Comparison of ENCODE assay signal across 9 cellular contexts in the genomic region with DNA sequence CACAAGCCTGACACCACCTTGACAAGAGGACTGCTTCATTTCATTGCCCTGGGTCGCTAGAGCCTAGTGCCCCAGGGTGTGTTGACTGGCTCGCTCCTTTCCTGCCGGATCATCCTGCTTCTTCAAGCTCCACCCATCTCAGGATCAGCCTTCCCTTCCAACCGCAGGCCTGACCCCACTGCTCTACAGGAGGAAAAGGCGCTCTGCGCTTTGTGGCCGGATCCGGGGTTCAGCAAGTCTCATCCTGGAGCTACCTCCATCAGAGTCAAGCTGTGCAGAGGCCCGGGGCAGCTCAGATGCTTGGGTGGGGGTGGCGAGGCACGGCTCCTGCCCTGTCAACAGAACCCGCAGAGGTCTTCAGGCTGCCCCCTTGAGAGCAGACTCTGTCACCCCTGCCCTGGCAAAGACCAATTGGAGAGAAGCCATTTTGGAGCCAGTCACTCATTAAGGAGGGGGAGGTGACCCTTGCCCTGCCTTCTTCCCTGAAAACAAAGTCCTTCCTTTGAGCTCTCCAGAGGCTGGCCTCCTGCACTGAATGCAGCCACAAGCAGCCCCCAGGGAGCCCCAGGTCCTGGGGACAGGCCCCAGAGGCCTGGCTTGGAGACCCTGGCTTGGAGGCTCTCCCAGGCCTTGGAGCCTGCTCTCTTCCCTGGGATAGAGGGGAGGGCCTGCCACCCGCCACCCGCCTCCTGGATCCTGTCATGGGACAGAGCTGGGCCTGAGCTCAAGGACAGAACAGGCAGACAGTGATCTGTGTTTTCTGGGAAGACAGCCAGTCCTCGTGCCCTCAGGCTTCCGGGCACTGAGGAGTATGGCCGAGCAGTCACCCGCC.
DNase-seq lines count a peak whose midpoint lies in the region; ATAC-seq and TF ChIP-seq lines count a peak whose summit lies in the region.
"Had no signal": no experiment of that assay in that cellular context is flagged by ENCODE, and none has a peak within 500 bp of the region (broad histone marks: within the 10 kb centered on the region; RNA-seq: fewer than 3 reads in every experiment).

No MANE protein-coding gene starts in this region.

- ATAC-seq in left lung (peak; percentile 69), GM19467 (IDR thresholded peaks at IDR 0.05; ENCODE audit: unreplicated experiment) (no peak)

- H3K4me1 ChIP-seq in left lung, result peaks cover 20 to 65% of the 10 kb centered on the region in 2 donors
- peaks cover 9 to 96% (median 64%) of the 10 kb centered on the region in 6 donors for H3K4me1 ChIP-seq in spleen

- no peak for TF ChIP-seq POLR2A in spleen (IDR thresholded peaks at IDR 0.05)

- WGBS in spleen, 5 donors, result 52 to 76% (median 64%) methylated on average over 16 to 18 of the region's 18 CpGs

- intact Hi-C loops in left lung (cut with DNase I) (no loop called here), spleen (cut with DNase I; ENCODE audit: low total_unique reads) (no loop called here)

- DNase-seq in HT1080 (ENCODE audit: low read depth) (peak; percentile 36), left lung (peak in 1 of 2 donors; percentile 78), spleen (peak; percentile 90), DMS79 treated with DMSO at 0.1 percent for 48 hours (lab: John Stamatoyannopoulos, UW) (no peak), NCI-H1930 (lab: John Stamatoyannopoulos, UW) (no peak), NCI-H526 treated with DMSO at 0.1 percent for 48 hours (lab: John Stamatoyannopoulos, UW) (no peak)
- DNase-seq: activated naive CD8-positive, alpha-beta T cell treated with anti-CD3 and anti-CD28 coated beads, Interleukin-2, amount 10 ng/mL, durations not matched to agents 7 days and 5 days had no signal

- H3K27ac ChIP-seq in cingulate gyrus (ENCODE audit: low read depth, low read length) (peak overlapping the region; percentile 94), left lung (peak overlapping the region; percentile 62 to 80), spleen (peak overlapping the region; percentile 45 to 87 (median 78))

- H3K4me3 ChIP-seq in left lung (no peak overlapping the region), spleen (no peak overlapping the region)

- H3K36me3 ChIP-seq in left lung (no peaks in the 10 kb centered on the region), spleen (no peaks in the 10 kb centered on the region)

- no peak for TF ChIP-seq CTCF in left lung (IDR thresholded peaks at IDR 0.05)
- TF ChIP-seq CTCF in spleen (IDR thresholded peaks at IDR 0.05 in 8 of 11, conservative IDR thresholded peaks at IDR 0.05 in 3 of 11), result no peak

- H3K27me3 ChIP-seq in left lung (no peaks in the 10 kb centered on the region), spleen (replicated peaks in 1 of 7) (peaks cover 0 to 23% (median 0%) of the 10 kb centered on the region in 7 donors)

- no peaks in the 10 kb centered on the region for H3K9me3 ChIP-seq in left lung
- no peaks in the 10 kb centered on the region for H3K9me3 ChIP-seq in spleen

Comparison
In these comparisons a context has a peak if more than half of its experiments do, and no peak if none do; other contexts are left out.
1. DNase-seq: peak in HT1080 (single experiment) and spleen (single experiment); none in DMS79 treated with DMSO at 0.1 percent for 48 hours (single experiment), NCI-H1930 (0 of 2) and NCI-H526 treated with DMSO at 0.1 percent for 48 hours (single experiment).
2. Peak in every context shown above with its lines, with median percentiles within 50 percentile points of each other: H3K27ac ChIP-seq.